ENCODE assay signal across 9 cellular contexts in the genomic region with DNA sequence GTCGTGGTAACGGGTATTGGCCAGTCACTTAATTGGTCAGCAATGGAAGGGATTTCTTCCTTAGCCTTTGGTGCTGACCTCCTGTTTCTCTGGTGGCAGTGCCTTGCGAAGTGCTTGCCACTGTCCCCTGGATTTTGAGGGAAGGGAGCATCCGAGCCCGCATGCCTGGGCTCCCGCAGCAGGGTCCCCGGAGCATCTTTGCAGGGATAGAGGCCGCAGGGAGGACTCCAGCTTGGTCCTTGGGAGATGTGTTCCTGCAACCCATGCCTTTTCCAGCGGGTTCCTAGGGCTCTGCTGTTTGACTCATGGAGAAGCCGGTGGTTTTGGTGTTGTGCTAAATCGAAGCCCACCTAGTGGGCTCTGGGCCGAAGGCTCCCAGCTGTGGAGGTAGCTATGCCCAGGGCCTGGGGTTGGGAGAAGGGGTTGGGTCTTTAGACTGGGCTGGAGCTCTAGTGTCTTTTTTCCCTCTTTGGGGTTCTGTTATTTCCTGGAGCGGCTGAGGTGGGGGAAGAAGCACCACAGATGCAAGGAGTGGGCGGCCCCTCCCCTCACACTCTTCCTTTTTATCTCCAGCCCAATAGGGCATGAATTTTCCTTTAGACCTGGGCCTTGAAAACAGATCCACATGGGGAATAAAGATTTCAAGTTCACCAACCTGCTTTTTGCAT. TPM values are rescaled to one million over a fixed set of nuclear protein-coding genes. Genes with fewer than 3 reads are reported as not detected.
DNase-seq lines count a peak whose midpoint lies in the region; ATAC-seq and TF ChIP-seq lines count a peak whose summit lies in the region.
"Had no signal": no experiment of that assay in that cellular context is flagged by ENCODE, and none has a peak within 500 bp of the region (broad histone marks: within the 10 kb centered on the region; RNA-seq: fewer than 3 reads in every experiment).

No MANE protein-coding gene starts in this region.

- H3K4me3 Mint-ChIP-seq in activated naive CD8-positive, alpha-beta T cell, result peak overlapping the region; percentile 94

- DNase-seq in HK-2 (ENCODE audit: unreplicated experiment) (peak; percentile 24), smooth muscle cell (lab: John Stamatoyannopoulos, UW; ENCODE audit: unreplicated experiment) (no peak), inferior parietal cortex (ENCODE audit: extremely low spot score) (no peak), NCI-H1092 (lab: John Stamatoyannopoulos, UW) (no peak)
- DNase-seq in stimulated activated CD4-positive, alpha-beta T cell treated with anti-CD3 and anti-CD28 coated beads, Interleukin-4, amount 100 ng/mL, for 1 hour, result no peak

- H3K4me1 ChIP-seq in smooth muscle cell (ENCODE audit: low read depth), result peaks cover 28% of the 10 kb centered on the region

- TF ChIP-seq CTCF in smooth muscle cell (IDR thresholded peaks at IDR 0.05; ENCODE audit: borderline replicate concordance, insufficient read depth, poor library complexity, severe bottlenecking), result no peak

- H3K4me2 ChIP-seq in smooth muscle cell, result peak overlapping the region; percentile 92

- H2AFZ ChIP-seq in smooth muscle cell (ENCODE audit: low read depth), result peak overlapping the region; percentile 83

- H3F3A ChIP-seq in smooth muscle cell (ENCODE audit: low read depth), result peaks cover 11% of the 10 kb centered on the region

- no peaks in the 10 kb centered on the region for H3K27me3 Mint-ChIP-seq in activated naive CD8-positive, alpha-beta T cell

- H3K27me3 ChIP-seq in smooth muscle cell (ENCODE audit: low read depth), result no peaks in the 10 kb centered on the region
- H3K27me3 ChIP-seq: body of pancreas had no signal

- no peaks in the 10 kb centered on the region for H3K36me3 ChIP-seq in smooth muscle cell (ENCODE audit: low read depth)

- H3K79me2 ChIP-seq in smooth muscle cell (ENCODE audit: low read depth), result no peaks in the 10 kb centered on the region

- peaks cover 76% of the 10 kb centered on the region for H3K4me1 Mint-ChIP-seq in activated naive CD8-positive, alpha-beta T cell (ENCODE audit: low read depth)

- no peaks in the 10 kb centered on the region for H4K20me1 ChIP-seq in smooth muscle cell (ENCODE audit: low read depth)

- H3K9me3 Mint-ChIP-seq in activated naive CD8-positive, alpha-beta T cell (ENCODE audit: low read depth), result no peaks in the 10 kb centered on the region

- H3K36me3 Mint-ChIP-seq in activated naive CD8-positive, alpha-beta T cell, result peaks cover 11% of the 10 kb centered on the region

- H3K9ac ChIP-seq in smooth muscle cell (ENCODE audit: low read depth), result peak overlapping the region; percentile 67

- H3K9me3 ChIP-seq in smooth muscle cell (replicated peaks; ENCODE audit: low read depth), result no peaks in the 10 kb centered on the region
- H3K9me3 ChIP-seq: body of pancreas had no signal

- 47% methylated on average over 14 of the region's 14 CpGs for whole genome bisulfite sequencing in smooth muscle cell (ENCODE audit: low lambda C conversion rate)

- peak overlapping the region; percentile 47 for H3K27ac ChIP-seq in smooth muscle cell (ENCODE audit: low read depth)

- ATAC-seq in HG02970 (IDR thresholded peaks at IDR 0.05; ENCODE audit: low FRiP score, unreplicated experiment), result no peak

- H3K27ac Mint-ChIP-seq in activated naive CD8-positive, alpha-beta T cell, result peak overlapping the region; percentile 95

- H3K4me3 ChIP-seq in iPS-11a (ENCODE audit: low read depth, low read length) (peak overlapping the region; percentile 56), smooth muscle cell (peak overlapping the region; percentile 64)

RNA-seq across cellular contexts. Expression of a gene that starts 39.0 kb away (rescaled TPM):
- total RNA-seq in smooth muscle cell, result 4.1 and 4.9 TPM in 2 replicates
- polyA plus RNA-seq in smooth muscle cell, result 3.9 and 7.1 TPM in 2 replicates
